16 cellular contexts compared by ENCODE assay signal in genomic region chr3:197856199-197856816, GRCh38.
"Had no signal": no experiment of that assay in that cellular context is flagged by ENCODE, and none has a peak within 500 bp of the region (broad histone marks: within the 10 kb centered on the region; RNA-seq: fewer than 3 reads in every experiment).

No MANE protein-coding gene starts in this region.

- DNase-seq: activated CD4-positive, CD25-positive, alpha-beta regulatory T cell treated with anti-CD3 and anti-CD28 coated beads, Interleukin-2, amount 50 U/mL, for 72 hours; activated CD8-positive, alpha-beta memory T cell treated with anti-CD3 and anti-CD28 coated beads for 24 hours; activated CD8-positive, alpha-beta memory T cell treated with anti-CD3 and anti-CD28 coated beads, Interleukin-2, amount 50 U/mL, for 48 hours; activated effector memory CD4-positive, alpha-beta T cell treated with anti-CD3 and anti-CD28 coated beads, Interleukin-2, amount 50 U/mL, for 16 hours; activated T-cell treated with anti-CD3 and anti-CD28 coated beads, Interleukin-2, amount 50 U/mL, for 72 hours; adrenal gland; effector CD8-positive, alpha-beta T cell; natural killer cell; posterior cingulate gyrus; sigmoid colon; stimulated activated CD4-positive, alpha-beta T cell treated with anti-CD3 and anti-CD28 coated beads, Interleukin-4, amount 100 ng/mL, for 24 hours; T1000; testis had no signal

- H3K4me1 ChIP-seq: adrenal gland, sigmoid colon, testis had no signal

- H3K4me3 ChIP-seq: adrenal gland, sigmoid colon, testis had no signal

- H3K9me3 ChIP-seq: adrenal gland, neutrophil, sigmoid colon, testis had no signal

- H3K27ac ChIP-seq: adrenal gland, neutrophil, testis had no signal

- H3K27me3 ChIP-seq: adrenal gland, neutrophil, sigmoid colon, testis had no signal

- ATAC-seq: activated naive CD4-positive, alpha-beta T cell treated with anti-CD3 and anti-CD28 coated beads, Interleukin-2, amount 50 U/mL, for 72 hours; activated T-cell treated with anti-CD3 and anti-CD28 coated beads, Interleukin-2, amount 50 U/mL, for 72 hours; natural killer cell; stimulated activated effector memory CD8-positive, alpha-beta T cell treated with anti-CD3 and anti-CD28 coated beads, Interleukin-12 subunit alpha, Interleukin-12 subunit beta, amount 100 ng/mL, for 72 hours had no signal
